24 cellular contexts compared by ENCODE assay signal in the genomic region with DNA sequence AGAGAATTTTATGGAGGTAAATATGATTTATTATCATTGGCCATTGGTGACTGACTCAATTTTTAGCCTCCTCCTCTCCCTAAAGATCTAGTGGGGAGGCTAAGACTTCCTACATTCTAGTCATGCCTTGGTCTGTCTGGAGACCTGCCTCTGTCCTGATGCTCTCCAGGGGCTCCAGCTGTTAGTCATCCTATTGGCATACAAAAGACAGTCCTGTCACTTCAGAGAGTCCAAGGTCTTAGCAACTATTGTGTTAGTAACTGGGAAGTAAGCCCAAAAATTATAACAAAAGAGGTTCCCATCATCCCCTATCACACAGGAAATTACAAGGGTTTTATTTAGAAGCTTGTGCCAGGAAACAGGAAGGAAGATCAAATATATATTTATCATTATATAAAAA.
"Had no signal": no experiment of that assay in that cellular context is flagged by ENCODE, and none has a peak within 500 bp of the region (broad histone marks: within the 10 kb centered on the region; RNA-seq: fewer than 3 reads in every experiment).

No MANE protein-coding gene starts in this region.

- FAIRE-seq: endometrium, endothelial cell of umbilical vein had no signal

- DNase-seq: activated B cell treated with CpG ODN at 0.5 μM for 24 hours; activated CD4-positive, alpha-beta T cell treated with anti-CD3 and anti-CD28 coated beads for 48 hours; activated CD4-positive, alpha-beta T cell treated with anti-CD3 and anti-CD28 coated beads, Interleukin-2, amount 50 U/mL, for 1 hour; activated CD4-positive, alpha-beta T cell treated with anti-CD3 and anti-CD28 coated beads, Interleukin-2, amount 50 U/mL, for 48 hours; activated CD8-positive, alpha-beta memory T cell treated with anti-CD3 and anti-CD28 coated beads for 24 hours; activated CD8-positive, alpha-beta T cell treated with anti-CD3 and anti-CD28 coated beads for 36 hours; activated gamma-delta T cell; activated naive CD4-positive, alpha-beta T cell; activated naive CD4-positive, alpha-beta T cell treated with anti-CD3 and anti-CD28 coated beads, Interleukin-2, amount 10 ng/mL, durations not matched to agents 7 days and 5 days; activated naive CD8-positive, alpha-beta T cell treated with anti-CD3 and anti-CD28 coated beads, Interleukin-2, amount 10 ng/mL, durations not matched to agents 7 days and 5 days; activated T-cell treated with anti-CD3 and anti-CD28 coated beads, Interleukin-2, amount 50 U/mL, for 1 hour; activated T-cell treated with anti-CD3 and anti-CD28 coated beads, Interleukin-2, amount 50 U/mL, for 48 hours; central memory CD4-positive, alpha-beta T cell; cerebellar nuclear complex; colonic mucosa; effector CD8-positive, alpha-beta T cell; esophagus squamous epithelium; foreskin melanocyte; T-helper 1 cell; T-helper 17 cell; T1000; WERI-Rb-1 had no signal
